Comparison of ENCODE assay signal across 38 cellular contexts in the genomic region with DNA sequence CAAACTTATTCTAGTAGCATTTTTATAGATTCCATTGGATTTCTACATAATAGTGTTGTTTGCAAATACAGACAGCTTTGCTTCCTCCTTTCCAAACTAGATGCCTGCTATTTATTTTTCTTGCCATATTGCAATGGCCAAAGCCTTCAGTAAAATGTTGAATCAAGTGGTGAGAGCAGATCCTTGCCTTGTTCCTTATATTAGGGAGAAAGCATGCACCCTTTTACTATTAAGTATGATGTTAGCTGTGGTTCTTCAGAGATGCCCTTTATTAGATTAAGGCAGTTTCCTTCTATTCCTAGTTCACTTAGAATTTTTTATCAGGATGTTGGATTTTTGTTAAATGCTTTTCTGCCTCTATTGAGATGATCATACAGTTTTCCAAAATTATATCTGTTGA.
"Had no signal": no experiment of that assay in that cellular context is flagged by ENCODE, and none has a peak within 500 bp of the region (broad histone marks: within the 10 kb centered on the region; RNA-seq: fewer than 3 reads in every experiment).

No MANE protein-coding gene starts in this region.

- H3K9me3 Mint-ChIP-seq: activated naive CD4-positive, alpha-beta T cell treated with anti-CD3 and anti-CD28 coated beads, Interleukin-2, amount 10 ng/mL, durations not matched to agents 7 days and 5 days; central memory CD8-positive, alpha-beta T cell had no signal

- DNase-seq: activated CD4-positive, alpha-beta memory T cell treated with anti-CD3 and anti-CD28 coated beads, Interleukin-2, amount 10 ng/mL, durations not matched to agents 7 days and 5 days; activated CD4-positive, alpha-beta T cell treated with anti-CD3 and anti-CD28 coated beads for 1 hour; activated CD4-positive, alpha-beta T cell treated with anti-CD3 and anti-CD28 coated beads for 36 hours; activated CD4-positive, alpha-beta T cell treated with anti-CD3 and anti-CD28 coated beads for 48 hours; activated CD4-positive, alpha-beta T cell treated with anti-CD3 and anti-CD28 coated beads, Interleukin-2, amount 10 ng/mL, durations not matched to agents 7 days and 5 days; activated CD4-positive, alpha-beta T cell treated with anti-CD3 and anti-CD28 coated beads, Interleukin-2, amount 50 U/mL, for 48 hours; activated CD4-positive, CD25-positive, alpha-beta regulatory T cell; activated CD8-positive, alpha-beta memory T cell treated with anti-CD3 and anti-CD28 coated beads for 24 hours; activated CD8-positive, alpha-beta memory T cell treated with anti-CD3 and anti-CD28 coated beads, Interleukin-2, amount 10 ng/mL, durations not matched to agents 7 days and 5 days; activated CD8-positive, alpha-beta memory T cell treated with anti-CD3 and anti-CD28 coated beads, Interleukin-2, amount 50 U/mL, for 48 hours; activated CD8-positive, alpha-beta T cell treated with anti-CD3 and anti-CD28 coated beads, Interleukin-2, amount 10 ng/mL, durations not matched to agents 7 days and 5 days; activated effector memory CD4-positive, alpha-beta T cell treated with Interleukin-2 at 50 U/mL for 16 hours; activated gamma-delta T cell; activated naive CD4-positive, alpha-beta T cell treated with anti-CD3 and anti-CD28 coated beads, Interleukin-2, amount 10 ng/mL, durations not matched to agents 7 days and 5 days; activated naive CD4-positive, alpha-beta T cell treated with Interleukin-2 at 50 U/mL for 16 hours; activated naive CD8-positive, alpha-beta T cell treated with anti-CD3 and anti-CD28 coated beads, Interleukin-2, amount 10 ng/mL, durations not matched to agents 7 days and 5 days; activated naive CD8-positive, alpha-beta T cell treated with anti-CD3 and anti-CD28 coated beads, Interleukin-2, amount 50 U/mL, for 24 hours; activated T-cell treated with anti-CD3 and anti-CD28 coated beads, Interleukin-2, amount 50 U/mL, for 24 hours; activated T-cell treated with anti-CD3 and anti-CD28 coated beads, Interleukin-2, amount 50 U/mL, for 48 hours; amygdala; anterior cingulate cortex; caudate nucleus; cerebellar nuclear complex; T-helper 2 cell; T-helper 9 cell had no signal

- H3K36me3 Mint-ChIP-seq: activated CD8-positive, alpha-beta memory T cell treated with anti-CD3 and anti-CD28 coated beads, Interleukin-2, amount 10 ng/mL, durations not matched to agents 7 days and 5 days; activated naive CD4-positive, alpha-beta T cell treated with anti-CD3 and anti-CD28 coated beads, Interleukin-2, amount 10 ng/mL, durations not matched to agents 7 days and 5 days; activated naive CD4-positive, alpha-beta T cell treated with anti-CD3 and anti-CD28 coated beads, Interleukin-2, amount 50 U/mL, for 24 hours; activated naive CD8-positive, alpha-beta T cell; activated naive CD8-positive, alpha-beta T cell treated with anti-CD3 and anti-CD28 coated beads, Interleukin-2, amount 10 ng/mL, durations not matched to agents 7 days and 5 days had no signal

- H3K4me1 Mint-ChIP-seq: activated CD4-positive, alpha-beta memory T cell treated with anti-CD3 and anti-CD28 coated beads, Interleukin-2, amount 10 ng/mL, durations not matched to agents 7 days and 5 days; activated CD4-positive, alpha-beta T cell treated with anti-CD3 and anti-CD28 coated beads for 36 hours; activated CD4-positive, alpha-beta T cell treated with anti-CD3 and anti-CD28 coated beads, Interleukin-2, amount 10 ng/mL, durations not matched to agents 7 days and 5 days; activated CD8-positive, alpha-beta memory T cell treated with anti-CD3 and anti-CD28 coated beads, Interleukin-2, amount 10 ng/mL, durations not matched to agents 7 days and 5 days; activated naive CD4-positive, alpha-beta T cell treated with anti-CD3 and anti-CD28 coated beads, Interleukin-2, amount 10 ng/mL, durations not matched to agents 7 days and 5 days; activated naive CD4-positive, alpha-beta T cell treated with anti-CD3 and anti-CD28 coated beads, Interleukin-2, amount 50 U/mL, for 24 hours; activated naive CD8-positive, alpha-beta T cell treated with anti-CD3 and anti-CD28 coated beads, Interleukin-2, amount 10 ng/mL, durations not matched to agents 7 days and 5 days; activated naive CD8-positive, alpha-beta T cell treated with anti-CD3 and anti-CD28 coated beads, Interleukin-2, amount 50 U/mL, for 24 hours; central memory CD8-positive, alpha-beta T cell had no signal

- H3K4me3 Mint-ChIP-seq: activated CD4-positive, alpha-beta memory T cell treated with anti-CD3 and anti-CD28 coated beads, Interleukin-2, amount 10 ng/mL, durations not matched to agents 7 days and 5 days; activated CD4-positive, alpha-beta T cell treated with anti-CD3 and anti-CD28 coated beads for 36 hours; activated CD4-positive, alpha-beta T cell treated with anti-CD3 and anti-CD28 coated beads, Interleukin-2, amount 10 ng/mL, durations not matched to agents 7 days and 5 days; activated CD8-positive, alpha-beta memory T cell treated with anti-CD3 and anti-CD28 coated beads, Interleukin-2, amount 10 ng/mL, durations not matched to agents 7 days and 5 days; activated CD8-positive, alpha-beta T cell treated with anti-CD3 and anti-CD28 coated beads, Interleukin-2, amount 10 ng/mL, durations not matched to agents 7 days and 5 days; activated naive CD4-positive, alpha-beta T cell treated with anti-CD3 and anti-CD28 coated beads, Interleukin-2, amount 10 ng/mL, durations not matched to agents 7 days and 5 days; activated naive CD4-positive, alpha-beta T cell treated with anti-CD3 and anti-CD28 coated beads, Interleukin-2, amount 50 U/mL, for 24 hours; activated naive CD8-positive, alpha-beta T cell; activated naive CD8-positive, alpha-beta T cell treated with anti-CD3 and anti-CD28 coated beads, Interleukin-2, amount 10 ng/mL, durations not matched to agents 7 days and 5 days; activated naive CD8-positive, alpha-beta T cell treated with anti-CD3 and anti-CD28 coated beads, Interleukin-2, amount 50 U/mL, for 24 hours; activated T-cell treated with anti-CD3 and anti-CD28 coated beads, Interleukin-2, amount 50 U/mL, for 24 hours; brain; central memory CD8-positive, alpha-beta T cell; T-helper 1 cell treated with Interleukin-12 subunit alpha and Interleukin-12 subunit beta and Interleukin-4 antibody, amounts not matched to agents 30 μg/mL and 1 μg/mL, for 36 hours; T-helper 2 cell treated with Interferon-gamma antibody and Interleukin-4, amounts not matched to agents 5 μg/mL and 100 μg/mL, for 36 hours had no signal

- FAIRE-seq: bronchial epithelial cell, TTC549 had no signal

- H3K27me3 ChIP-seq: ascending aorta, cardiac muscle cell had no signal

- H3K27ac Mint-ChIP-seq: activated CD4-positive, alpha-beta memory T cell treated with anti-CD3 and anti-CD28 coated beads, Interleukin-2, amount 10 ng/mL, durations not matched to agents 7 days and 5 days; activated CD4-positive, alpha-beta T cell treated with anti-CD3 and anti-CD28 coated beads for 36 hours; activated CD4-positive, alpha-beta T cell treated with anti-CD3 and anti-CD28 coated beads, Interleukin-2, amount 10 ng/mL, durations not matched to agents 7 days and 5 days; activated CD8-positive, alpha-beta memory T cell treated with anti-CD3 and anti-CD28 coated beads, Interleukin-2, amount 10 ng/mL, durations not matched to agents 7 days and 5 days; activated CD8-positive, alpha-beta T cell treated with anti-CD3 and anti-CD28 coated beads, Interleukin-2, amount 10 ng/mL, durations not matched to agents 7 days and 5 days; activated naive CD4-positive, alpha-beta T cell treated with anti-CD3 and anti-CD28 coated beads, Interleukin-2, amount 10 ng/mL, durations not matched to agents 7 days and 5 days; activated naive CD4-positive, alpha-beta T cell treated with anti-CD3 and anti-CD28 coated beads, Interleukin-2, amount 50 U/mL, for 24 hours; activated naive CD8-positive, alpha-beta T cell; activated naive CD8-positive, alpha-beta T cell treated with anti-CD3 and anti-CD28 coated beads, Interleukin-2, amount 10 ng/mL, durations not matched to agents 7 days and 5 days; activated naive CD8-positive, alpha-beta T cell treated with anti-CD3 and anti-CD28 coated beads, Interleukin-2, amount 50 U/mL, for 24 hours; activated T-cell treated with anti-CD3 and anti-CD28 coated beads, Interleukin-2, amount 50 U/mL, for 24 hours; activated T-helper 2 cell treated with anti-CD3 and anti-CD28 coated beads, Interferon-gamma antibody, Interleukin-2, Interleukin-4, amounts not matched to agents 10 μg/mL and 5 μg/mL and 100 μg/mL, durations not matched to agents 14 hours and 24 hours and 36 hours; brain; T-helper 1 cell treated with Interleukin-12 subunit alpha and Interleukin-12 subunit beta and Interleukin-4 antibody, amounts not matched to agents 30 μg/mL and 1 μg/mL, for 36 hours; T-helper 2 cell treated with Interferon-gamma antibody and Interleukin-4, amounts not matched to agents 5 μg/mL and 100 μg/mL, for 36 hours had no signal

- H3K27me3 Mint-ChIP-seq: brain had no signal

- ATAC-seq: activated CD4-positive, alpha-beta T cell treated with anti-CD3 and anti-CD28 coated beads for 36 hours; activated CD4-positive, CD25-positive, alpha-beta regulatory T cell treated with anti-CD3 and anti-CD28 coated beads, Interleukin-2, amount 50 U/mL, for 24 hours; activated CD8-positive, alpha-beta memory T cell treated with anti-CD3 and anti-CD28 coated beads, Interleukin-2, amount 10 ng/mL, durations not matched to agents 7 days and 5 days; activated CD8-positive, alpha-beta T cell treated with anti-CD3 and anti-CD28 coated beads, Interleukin-2, amount 10 ng/mL, durations not matched to agents 7 days and 5 days; activated naive CD8-positive, alpha-beta T cell treated with anti-CD3 and anti-CD28 coated beads, Interleukin-2, amount 50 U/mL, for 24 hours had no signal

- H3K4me1 ChIP-seq: ascending aorta had no signal

- H3K36me3 ChIP-seq: ascending aorta, cardiac muscle cell had no signal

- H3K27ac ChIP-seq: ascending aorta, VCaP had no signal

- H3K4me3 ChIP-seq: ascending aorta, cardiac muscle cell had no signal
